ENCODE assay signal across 1 cellular context in the genomic region with DNA sequence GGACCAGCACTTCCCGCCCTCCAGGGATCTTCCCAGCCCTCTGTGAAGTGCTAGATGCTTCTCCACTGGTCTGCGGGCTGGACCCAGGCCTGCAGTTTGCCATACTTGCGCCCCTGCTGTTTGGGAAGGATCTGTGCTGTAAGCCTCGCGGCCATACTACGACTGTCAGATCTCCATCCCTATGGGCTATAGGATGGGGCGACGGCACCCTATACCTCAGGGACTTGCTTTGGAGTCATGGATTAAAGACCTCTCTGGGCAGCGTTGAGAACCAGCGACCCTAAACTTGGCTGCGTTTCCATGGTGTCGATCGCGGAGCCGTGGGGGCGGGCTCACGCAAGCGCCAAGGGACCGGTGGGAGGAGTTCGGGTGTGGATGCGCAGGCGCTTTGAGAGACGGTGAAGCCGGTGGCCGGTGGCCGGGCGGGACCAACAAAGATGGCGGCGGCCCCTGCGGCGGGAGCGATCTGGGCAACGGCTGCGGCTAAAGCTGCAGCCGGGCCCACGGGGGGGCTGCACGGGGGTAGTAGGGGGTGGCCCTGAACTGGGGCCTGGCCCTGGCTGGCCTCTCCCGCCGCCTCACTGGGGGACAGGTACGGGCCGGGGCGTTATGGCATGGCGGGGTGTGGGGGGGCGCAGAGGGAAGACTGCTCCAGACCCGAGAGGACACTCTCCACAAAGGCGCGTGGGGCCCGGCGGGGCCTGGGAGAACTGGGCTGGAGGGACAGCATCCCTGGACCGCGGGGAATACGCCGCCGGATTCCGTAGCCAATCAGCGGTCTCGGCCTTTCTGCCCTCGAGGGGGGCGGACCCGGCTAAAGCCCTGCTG.
A peak's percentile ranks its signal among the peaks of the same experiment; 100 is the strongest.
TF ChIP-seq lines count a peak whose summit lies in the region.

TSS of gene USP21 (plus strand) at position 414 of the 828 bp plus-strand sequence. CDS start 1,141 bp downstream, outside the sequence.

TF ChIP-seq in HepG2, 621 proteins besides CTCF, POLR2A, EP300 and RAD21 (continued from another document and continues in another):
- TF ChIP-seq, protein P1, sequence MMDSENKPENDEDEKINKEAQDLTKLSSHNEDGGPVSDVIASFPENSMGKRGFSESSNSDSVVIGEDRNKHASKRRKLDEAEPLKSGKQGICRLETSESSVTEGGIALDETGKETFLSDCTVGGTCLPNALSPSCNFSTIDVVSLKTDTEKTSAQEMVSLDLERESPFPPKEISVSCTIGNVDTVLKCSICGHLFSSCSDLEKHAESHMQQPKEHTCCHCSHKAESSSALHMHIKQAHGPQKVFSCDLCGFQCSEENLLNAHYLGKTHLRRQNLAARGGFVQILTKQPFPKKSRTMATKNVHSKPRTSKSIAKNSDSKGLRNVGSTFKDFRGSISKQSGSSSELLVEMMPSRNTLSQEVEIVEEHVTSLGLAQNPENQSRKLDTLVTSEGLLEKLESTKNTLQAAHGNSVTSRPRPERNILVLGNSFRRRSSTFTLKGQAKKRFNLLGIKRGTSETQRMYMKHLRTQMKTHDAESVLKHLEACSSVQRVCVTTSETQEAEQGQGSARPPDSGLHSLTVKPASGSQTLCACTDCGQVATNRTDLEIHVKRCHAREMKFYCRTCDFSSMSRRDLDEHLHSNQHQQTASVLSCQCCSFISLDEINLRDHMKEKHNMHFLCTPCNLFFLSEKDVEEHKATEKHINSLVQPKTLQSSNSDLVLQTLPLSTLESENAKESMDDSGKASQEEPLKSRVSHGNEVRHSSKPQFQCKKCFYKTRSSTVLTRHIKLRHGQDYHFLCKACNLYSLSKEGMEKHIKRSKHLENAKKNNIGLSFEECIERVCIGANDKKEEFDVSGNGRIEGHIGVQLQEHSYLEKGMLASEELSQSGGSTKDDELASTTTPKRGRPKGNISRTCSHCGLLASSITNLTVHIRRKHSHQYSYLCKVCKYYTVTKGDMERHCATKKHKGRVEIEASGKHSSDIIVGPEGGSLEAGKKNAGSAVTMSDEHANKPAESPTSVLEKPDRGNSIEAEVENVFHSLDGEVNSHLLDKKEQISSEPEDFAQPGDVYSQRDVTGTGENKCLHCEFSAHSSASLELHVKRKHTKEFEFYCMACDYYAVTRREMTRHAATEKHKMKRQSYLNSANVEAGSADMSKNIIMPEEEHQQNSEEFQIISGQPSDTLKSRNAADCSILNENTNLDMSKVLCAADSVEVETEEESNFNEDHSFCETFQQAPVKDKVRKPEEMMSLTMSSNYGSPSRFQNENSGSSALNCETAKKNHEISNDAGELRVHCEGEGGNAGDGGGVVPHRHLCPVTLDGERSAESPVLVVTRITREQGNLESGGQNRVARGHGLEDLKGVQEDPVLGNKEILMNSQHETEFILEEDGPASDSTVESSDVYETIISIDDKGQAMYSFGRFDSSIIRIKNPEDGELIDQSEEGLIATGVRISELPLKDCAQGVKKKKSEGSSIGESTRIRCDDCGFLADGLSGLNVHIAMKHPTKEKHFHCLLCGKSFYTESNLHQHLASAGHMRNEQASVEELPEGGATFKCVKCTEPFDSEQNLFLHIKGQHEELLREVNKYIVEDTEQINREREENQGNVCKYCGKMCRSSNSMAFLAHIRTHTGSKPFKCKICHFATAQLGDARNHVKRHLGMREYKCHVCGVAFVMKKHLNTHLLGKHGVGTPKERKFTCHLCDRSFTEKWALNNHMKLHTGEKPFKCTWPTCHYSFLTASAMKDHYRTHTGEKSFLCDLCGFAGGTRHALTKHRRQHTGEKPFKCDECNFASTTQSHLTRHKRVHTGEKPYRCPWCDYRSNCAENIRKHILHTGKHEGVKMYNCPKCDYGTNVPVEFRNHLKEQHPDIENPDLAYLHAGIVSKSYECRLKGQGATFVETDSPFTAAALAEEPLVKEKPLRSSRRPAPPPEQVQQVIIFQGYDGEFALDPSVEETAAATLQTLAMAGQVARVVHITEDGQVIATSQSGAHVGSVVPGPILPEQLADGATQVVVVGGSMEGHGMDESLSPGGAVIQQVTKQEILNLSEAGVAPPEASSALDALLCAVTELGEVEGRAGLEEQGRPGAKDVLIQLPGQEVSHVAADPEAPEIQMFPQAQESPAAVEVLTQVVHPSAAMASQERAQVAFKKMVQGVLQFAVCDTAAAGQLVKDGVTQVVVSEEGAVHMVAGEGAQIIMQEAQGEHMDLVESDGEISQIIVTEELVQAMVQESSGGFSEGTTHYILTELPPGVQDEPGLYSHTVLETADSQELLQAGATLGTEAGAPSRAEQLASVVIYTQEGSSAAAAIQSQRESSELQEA (CRISPR knock-in tag; IDR thresholded peaks at IDR 0.05; ENCODE audit: not compliant biosample characterization) = no peak
- TF ChIP-seq ATF7 (IDR thresholded peaks at IDR 0.05) (no peak), ATF7 (CRISPR knock-in tag; IDR thresholded peaks at IDR 0.05) (peak; percentile 49; the same call in 1 of the 2 replicates), ZNF33A (CRISPR knock-in tag; IDR thresholded peaks at IDR 0.05; ENCODE audit: borderline replicate concordance) (no peak), ZNF264 (CRISPR knock-in tag; IDR thresholded peaks at IDR 0.05) (no peak), ZNF709 (CRISPR knock-in tag; IDR thresholded peaks at IDR 0.05) (peak; percentile 37; the same call in 1 of the 2 replicates), ZNF3 (CRISPR knock-in tag; IDR thresholded peaks at IDR 0.05) (no peak), ZSCAN29 (CRISPR knock-in tag; conservative IDR thresholded peaks at IDR 0.05) (no peak), NFE2L1 (CRISPR knock-in tag; IDR thresholded peaks at IDR 0.05; ENCODE audit: borderline replicate concordance) (no peak), FOXA3 (CRISPR knock-in tag; IDR thresholded peaks at IDR 0.05) (no peak), DRAP1 (CRISPR knock-in tag; IDR thresholded peaks at IDR 0.05) (no peak), RORA (CRISPR knock-in tag; IDR thresholded peaks at IDR 0.05) (no peak), HMG20A (CRISPR knock-in tag; IDR thresholded peaks at IDR 0.05; ENCODE audit: borderline replicate concordance) (no peak), ZBTB38 (CRISPR knock-in tag; IDR thresholded peaks at IDR 0.05) (peak; percentile 64), IKZF4 (CRISPR knock-in tag; IDR thresholded peaks at IDR 0.05; ENCODE audit: borderline replicate concordance, low read depth, not compliant biosample characterization) (no peak), ZNF282 (IDR thresholded peaks at IDR 0.05; ENCODE audit: partially characterized antibody) (no peak), SIN3A (IDR thresholded peaks at IDR 0.05; ENCODE audit: borderline replicate concordance, low read depth, low read length) (peak; percentile 55; the same call in 1 of the 2 replicates), PRPF4 (IDR thresholded peaks at IDR 0.05; ENCODE audit: low read depth, low read length, poor library complexity, severe bottlenecking) (no peak), ZBTB49 (CRISPR knock-in tag; IDR thresholded peaks at IDR 0.05; ENCODE audit: borderline replicate concordance) (no peak), CAMTA2 (CRISPR knock-in tag; IDR thresholded peaks at IDR 0.05; ENCODE audit: borderline replicate concordance) (no peak; the same call in 1 of the 2 replicates), ZNF768 (CRISPR knock-in tag; IDR thresholded peaks at IDR 0.05) (no peak), ZNF616 (CRISPR knock-in tag; IDR thresholded peaks at IDR 0.05; ENCODE audit: low read depth) (no peak), ZNF232 (CRISPR knock-in tag; IDR thresholded peaks at IDR 0.05; ENCODE audit: borderline replicate concordance) (no peak), WIZ (CRISPR knock-in tag; IDR thresholded peaks at IDR 0.05) (no peak), HDAC2 (CRISPR knock-in tag; IDR thresholded peaks at IDR 0.05) (0 out of 2 replicates have a peak, but pooled peaks have one; percentile 11), JUND (CRISPR knock-in tag; IDR thresholded peaks at IDR 0.05) (0 out of 2 replicates have a peak, but pooled peaks have one; percentile 13), ZMYM4 (CRISPR knock-in tag; IDR thresholded peaks at IDR 0.05) (no peak), TP53 (CRISPR knock-in tag; conservative IDR thresholded peaks at IDR 0.05) (no peak), PHB2 (IDR thresholded peaks at IDR 0.05; ENCODE audit: partially characterized antibody) (no peak), MAFG (CRISPR knock-in tag; IDR thresholded peaks at IDR 0.05) (no peak), POLR2AphosphoS5 (IDR thresholded peaks at IDR 0.05; ENCODE audit: low read depth, low read length) (peak; percentile 74), ZNF513 (CRISPR knock-in tag; conservative IDR thresholded peaks at IDR 0.05) (no peak), ZNF569 (CRISPR knock-in tag; IDR thresholded peaks at IDR 0.05; ENCODE audit: borderline replicate concordance) (no peak), JUNB (CRISPR knock-in tag; IDR thresholded peaks at IDR 0.05; ENCODE audit: borderline replicate concordance) (no peak), ZNF430 (CRISPR knock-in tag; IDR thresholded peaks at IDR 0.05) (no peak; the same call in 1 of the 2 replicates), ZEB1 (IDR thresholded peaks at IDR 0.05; ENCODE audit: insufficient replicate concordance, low read depth) (no peak)
- TF ChIP-seq, protein P2, sequence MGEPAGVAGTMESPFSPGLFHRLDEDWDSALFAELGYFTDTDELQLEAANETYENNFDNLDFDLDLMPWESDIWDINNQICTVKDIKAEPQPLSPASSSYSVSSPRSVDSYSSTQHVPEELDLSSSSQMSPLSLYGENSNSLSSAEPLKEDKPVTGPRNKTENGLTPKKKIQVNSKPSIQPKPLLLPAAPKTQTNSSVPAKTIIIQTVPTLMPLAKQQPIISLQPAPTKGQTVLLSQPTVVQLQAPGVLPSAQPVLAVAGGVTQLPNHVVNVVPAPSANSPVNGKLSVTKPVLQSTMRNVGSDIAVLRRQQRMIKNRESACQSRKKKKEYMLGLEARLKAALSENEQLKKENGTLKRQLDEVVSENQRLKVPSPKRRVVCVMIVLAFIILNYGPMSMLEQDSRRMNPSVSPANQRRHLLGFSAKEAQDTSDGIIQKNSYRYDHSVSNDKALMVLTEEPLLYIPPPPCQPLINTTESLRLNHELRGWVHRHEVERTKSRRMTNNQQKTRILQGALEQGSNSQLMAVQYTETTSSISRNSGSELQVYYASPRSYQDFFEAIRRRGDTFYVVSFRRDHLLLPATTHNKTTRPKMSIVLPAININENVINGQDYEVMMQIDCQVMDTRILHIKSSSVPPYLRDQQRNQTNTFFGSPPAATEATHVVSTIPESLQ (CRISPR knock-in tag; conservative IDR thresholded peaks at IDR 0.05) = no peak
- TF ChIP-seq, protein P3, sequence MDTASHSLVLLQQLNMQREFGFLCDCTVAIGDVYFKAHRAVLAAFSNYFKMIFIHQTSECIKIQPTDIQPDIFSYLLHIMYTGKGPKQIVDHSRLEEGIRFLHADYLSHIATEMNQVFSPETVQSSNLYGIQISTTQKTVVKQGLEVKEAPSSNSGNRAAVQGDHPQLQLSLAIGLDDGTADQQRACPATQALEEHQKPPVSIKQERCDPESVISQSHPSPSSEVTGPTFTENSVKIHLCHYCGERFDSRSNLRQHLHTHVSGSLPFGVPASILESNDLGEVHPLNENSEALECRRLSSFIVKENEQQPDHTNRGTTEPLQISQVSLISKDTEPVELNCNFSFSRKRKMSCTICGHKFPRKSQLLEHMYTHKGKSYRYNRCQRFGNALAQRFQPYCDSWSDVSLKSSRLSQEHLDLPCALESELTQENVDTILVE (CRISPR knock-in tag; IDR thresholded peaks at IDR 0.05) = no peak
- TF ChIP-seq, protein P4, sequence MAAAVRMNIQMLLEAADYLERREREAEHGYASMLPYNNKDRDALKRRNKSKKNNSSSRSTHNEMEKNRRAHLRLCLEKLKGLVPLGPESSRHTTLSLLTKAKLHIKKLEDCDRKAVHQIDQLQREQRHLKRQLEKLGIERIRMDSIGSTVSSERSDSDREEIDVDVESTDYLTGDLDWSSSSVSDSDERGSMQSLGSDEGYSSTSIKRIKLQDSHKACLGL (CRISPR knock-in tag; IDR thresholded peaks at IDR 0.05) = peak; percentile 54
